ENCODE assay signal across 11 cellular contexts in the genomic region with DNA sequence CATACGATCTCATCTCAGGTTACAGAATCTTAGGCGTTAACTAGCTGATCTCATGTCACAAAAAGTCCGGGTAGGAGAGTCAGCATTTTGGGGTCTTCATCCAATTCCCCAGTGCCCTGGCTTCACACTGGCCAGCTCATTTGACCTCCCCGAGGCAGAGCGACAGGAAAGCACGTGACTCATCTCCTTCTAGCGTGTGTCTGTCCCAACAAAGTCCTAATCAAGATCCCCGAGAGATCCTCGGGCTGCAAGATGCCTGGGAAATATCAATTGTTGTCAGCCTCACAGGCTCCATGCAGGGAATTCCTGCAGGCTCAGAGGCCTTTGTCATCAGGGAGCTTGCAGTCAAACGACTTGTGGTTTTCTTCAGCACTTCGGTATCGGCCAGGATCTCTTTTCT. TPM values are rescaled to one million over a fixed set of nuclear protein-coding genes. Genes with fewer than 3 reads are reported as not detected.
A peak's percentile ranks its signal among the peaks of the same experiment; 100 is the strongest.
DNase-seq lines count a peak whose midpoint lies in the region; ATAC-seq and TF ChIP-seq lines count a peak whose summit lies in the region.
"Had no signal": no experiment of that assay in that cellular context is flagged by ENCODE, and none has a peak within 500 bp of the region (broad histone marks: within the 10 kb centered on the region; RNA-seq: fewer than 3 reads in every experiment).

No MANE protein-coding gene starts in this region.

- no peak overlapping the region for H2AFZ ChIP-seq in HCT116 (ENCODE audit: low read depth, low read length, poor library complexity, severe bottlenecking)

- BruUV-seq in HCT116 (replicated peaks; lab: Mats Ljungman, UMichigan), result no TSS peak

- H4K20me1 ChIP-seq in HCT116 (ENCODE audit: insufficient read depth), result no peaks in the 10 kb centered on the region

- H3K79me2 ChIP-seq in HCT116 (ENCODE audit: insufficient read depth, low read length), result no peaks in the 10 kb centered on the region

- POLR2A ChIA-PET in HCT116 (lab: Charles Lee), result no interaction called here

- intact Hi-C loops in HCT116 (cut with micrococcal nuclease), result loop anchor here (10.0 kb wide), 1 partner anchor 524 kb away; no protein-coding TSS in a partner anchor

- H3K9me3 ChIP-seq in HCT116 (ENCODE audit: control insufficient read depth in 1 of 2, insufficient read depth in 1 of 2, low read depth in 1 of 2, low read length in 2 of 2) (no peaks in the 10 kb centered on the region), subcutaneous abdominal adipose tissue (ENCODE audit: control insufficient read depth in 5 of 5, low read length in 5 of 5) (no peaks in the 10 kb centered on the region)
- H3K9me3 ChIP-seq: ovary had no signal

- DNase-seq in HCT116 (ENCODE audit: low read depth, low spot score) (no peak), amniotic stem cell (lab: John Stamatoyannopoulos, UW) (peak; percentile 84), hepatic stellate cell (ENCODE audit: low spot score) (peak; percentile 97), activated gamma-delta T cell (lab: John Stamatoyannopoulos, UW) (no peak), HPDE6-E6E7 (ENCODE audit: extremely low spot score) (no peak)
- DNase-seq in activated CD4-positive, alpha-beta T cell treated with anti-CD3 and anti-CD28 coated beads for 1 hour, result no peak
- DNase-seq: effector CD8-positive, alpha-beta T cell; NCI-H1436 treated with DMSO at 0.1 percent for 48 hours; ovary had no signal

- H3K27me3 ChIP-seq in HCT116 (ENCODE audit: insufficient read depth, low read length) (no peaks in the 10 kb centered on the region), subcutaneous abdominal adipose tissue (ENCODE audit: control insufficient read depth in 5 of 5, insufficient read depth in 4 of 5, low read length in 5 of 5) (no peaks in the 10 kb centered on the region)
- H3K27me3 ChIP-seq: ovary had no signal

- peaks cover 0 to 22% of the 10 kb centered on the region in 2 experiments; a peak in 2 of 4 replicates for H3K4me1 ChIP-seq in HCT116 (ENCODE audit: control insufficient read depth in 1 of 2, insufficient read depth in 2 of 2, low read length in 2 of 2)
- peaks cover 5 to 16% (median 13%) of the 10 kb centered on the region in 5 donors for H3K4me1 ChIP-seq in subcutaneous abdominal adipose tissue (ENCODE audit: control insufficient read depth in 5 of 5, insufficient read depth in 5 of 5, low read length in 5 of 5)

- CTCF ChIA-PET in HCT116 (lab: Charles Lee), result no interaction called here

- TF ChIP-seq CTCF in HCT116 (IDR thresholded peaks at IDR 0.05 in 2 of 3, conservative IDR thresholded peaks at IDR 0.05 in 1 of 3; ENCODE audit: borderline replicate concordance in 1 of 3, insufficient read depth in 1 of 3, low read depth in 2 of 3, low read length in 2 of 3), result no peak

- H3K9ac ChIP-seq in HCT116 (ENCODE audit: low read length) (no peak overlapping the region), subcutaneous abdominal adipose tissue (ENCODE audit: low read length in 5 of 5) (no peak overlapping the region)

- H3K36me3 ChIP-seq in HCT116 (ENCODE audit: control insufficient read depth in 1 of 2, insufficient read depth in 2 of 2, low read length in 2 of 2) (no peaks in the 10 kb centered on the region), subcutaneous abdominal adipose tissue (ENCODE audit: control insufficient read depth in 5 of 5, insufficient read depth in 5 of 5, low read length in 5 of 5) (no peaks in the 10 kb centered on the region)
- H3K36me3 ChIP-seq: ovary had no signal

- ATAC-seq in HCT116, result no peak
- ATAC-seq in GM18873 (IDR thresholded peaks at IDR 0.05; ENCODE audit: low FRiP score, unreplicated experiment), result no peak

- 0 out of 2 replicates have a peak overlapping the region, but pooled peaks have one; percentile 15 for H3K4me2 ChIP-seq in HCT116 (ENCODE audit: low read length)

- TF ChIP-seq RAD21 in HCT116 (IDR thresholded peaks at IDR 0.05; ENCODE audit: low read depth), result no peak

- RAD21 ChIA-PET in HCT116 (lab: Charles Lee; ENCODE audit: low non-redundant PET in 1 of 2, low total read pairs in 2 of 2, uncharacterized antibody in 2 of 2, unreplicated experiment in 2 of 2), result no interaction called here

- H3K9me2 ChIP-seq in HCT116 (ENCODE audit: insufficient read depth), result no peaks in the 10 kb centered on the region

- H3K27ac ChIP-seq in HCT116 (ENCODE audit: low read depth, low read length) (no peak overlapping the region), subcutaneous abdominal adipose tissue (ENCODE audit: low read depth, low read length) (peak overlapping the region; percentile 59)
- H3K27ac ChIP-seq: ovary had no signal

- no peak for TF ChIP-seq POLR2A in HCT116 (IDR thresholded peaks at IDR 0.05; ENCODE audit: borderline replicate concordance, extremely low read depth, insufficient read depth, insufficient read length)

- H3K4me3 ChIP-seq in HCT116 (replicated peaks in 1 of 2; ENCODE audit: low read depth in 1 of 2, low read length in 2 of 2), result no peak overlapping the region
- no peak overlapping the region for H3K4me3 ChIP-seq in subcutaneous abdominal adipose tissue (ENCODE audit: low read depth in 1 of 5, low read length in 5 of 5)
- H3K4me3 ChIP-seq: ovary had no signal

TF ChIP-seq in HCT116, 20 proteins besides CTCF, POLR2A, EP300 and RAD21:
- TF ChIP-seq CEBPB (IDR thresholded peaks at IDR 0.05; ENCODE audit: low read depth) (no peak), POLR2AphosphoS5 (IDR thresholded peaks at IDR 0.05; ENCODE audit: low read depth, low read length) (no peak), TCF7L2 (IDR thresholded peaks at IDR 0.05; ENCODE audit: borderline replicate concordance, extremely low read depth, insufficient read depth, insufficient read length) (no peak), FOSL1 (IDR thresholded peaks at IDR 0.05; ENCODE audit: low read depth) (no peak), SIN3A (IDR thresholded peaks at IDR 0.05; ENCODE audit: low read depth) (no peak)
- TF ChIP-seq, protein P1, sequence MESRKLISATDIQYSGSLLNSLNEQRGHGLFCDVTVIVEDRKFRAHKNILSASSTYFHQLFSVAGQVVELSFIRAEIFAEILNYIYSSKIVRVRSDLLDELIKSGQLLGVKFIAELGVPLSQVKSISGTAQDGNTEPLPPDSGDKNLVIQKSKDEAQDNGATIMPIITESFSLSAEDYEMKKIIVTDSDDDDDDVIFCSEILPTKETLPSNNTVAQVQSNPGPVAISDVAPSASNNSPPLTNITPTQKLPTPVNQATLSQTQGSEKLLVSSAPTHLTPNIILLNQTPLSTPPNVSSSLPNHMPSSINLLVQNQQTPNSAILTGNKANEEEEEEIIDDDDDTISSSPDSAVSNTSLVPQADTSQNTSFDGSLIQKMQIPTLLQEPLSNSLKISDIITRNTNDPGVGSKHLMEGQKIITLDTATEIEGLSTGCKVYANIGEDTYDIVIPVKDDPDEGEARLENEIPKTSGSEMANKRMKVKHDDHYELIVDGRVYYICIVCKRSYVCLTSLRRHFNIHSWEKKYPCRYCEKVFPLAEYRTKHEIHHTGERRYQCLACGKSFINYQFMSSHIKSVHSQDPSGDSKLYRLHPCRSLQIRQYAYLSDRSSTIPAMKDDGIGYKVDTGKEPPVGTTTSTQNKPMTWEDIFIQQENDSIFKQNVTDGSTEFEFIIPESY (IDR thresholded peaks at IDR 0.05; ENCODE audit: extremely low read depth, insufficient replicate concordance, low read length), result no peak
TF ChIP-seq in HCT116: peak in this region for 0.

RNA-seq across cellular contexts. Expression of a gene that starts 57.5 kb away (rescaled TPM):
- 124 TPM for total RNA-seq in HCT116 (2021; ENCODE audit: unreplicated experiment)
- 44.8 and 48.7 TPM in 2 replicates for polyA plus RNA-seq in HCT116 (2012)

RNA-seq across cellular contexts. Expression of a gene that starts 57.9 kb away (rescaled TPM):
- total RNA-seq in HCT116 (2021; ENCODE audit: unreplicated experiment), result 9.7 TPM
- polyA plus RNA-seq in HCT116 (2012), result 7.9 and 9.0 TPM in 2 replicates

Comparison
In these comparisons a context has a peak if more than half of its experiments do, and no peak if none do; other contexts are left out.
1. DNase-seq: peak in amniotic stem cell (single experiment) and hepatic stellate cell (single experiment); none in HCT116 (single experiment), activated CD4-positive, alpha-beta T cell treated with anti-CD3 and anti-CD28 coated beads for 1 hour (single experiment), activated gamma-delta T cell (single experiment) and HPDE6-E6E7 (single experiment).